Comparison of ENCODE assay signal across 8 cellular contexts in the genomic region with DNA sequence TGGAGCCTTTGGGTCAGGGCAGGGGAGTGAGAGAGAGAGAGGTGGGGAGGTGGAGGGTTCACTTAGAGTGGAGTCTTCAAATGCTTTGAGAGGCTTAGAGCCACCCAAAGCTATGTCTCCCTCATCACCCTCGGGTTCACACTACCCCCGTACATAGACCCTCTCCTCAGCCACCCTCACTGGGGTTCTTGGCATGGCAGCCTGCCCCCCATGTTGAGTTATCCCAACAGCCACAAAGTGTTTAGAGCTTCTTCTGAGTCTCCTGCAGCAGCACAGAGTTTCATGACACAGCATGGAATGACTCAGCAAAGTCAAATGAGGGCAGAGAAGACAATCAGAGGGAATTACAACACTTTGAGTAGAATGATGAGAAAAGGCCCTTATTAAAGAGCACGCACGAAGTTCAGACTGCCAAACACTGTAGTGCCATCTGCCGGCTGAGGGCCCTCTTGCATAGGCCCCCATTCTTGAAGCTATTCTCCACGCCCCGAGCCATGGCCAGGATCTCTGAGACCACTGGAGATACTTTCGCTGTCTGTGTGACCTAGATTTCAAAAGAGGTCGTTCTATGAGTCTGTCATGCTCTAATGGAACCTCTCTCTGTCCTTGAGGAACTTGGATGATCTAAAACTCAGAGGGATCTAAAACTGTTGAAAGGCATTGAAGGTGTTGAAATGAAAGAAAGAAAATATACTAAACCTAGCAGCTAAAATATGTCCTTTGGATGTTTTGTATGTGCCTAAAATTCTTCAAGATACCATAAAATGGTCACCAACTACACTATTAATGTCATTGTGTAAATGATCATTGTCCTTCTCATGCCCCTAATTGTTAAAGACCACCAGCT.
A peak's percentile ranks its signal among the peaks of the same experiment; 100 is the strongest.
DNase-seq lines count a peak whose midpoint lies in the region; ATAC-seq and TF ChIP-seq lines count a peak whose summit lies in the region.

No MANE protein-coding gene starts in this region.

- peak; percentile 91 for ATAC-seq in body of pancreas

- H3K4me1 ChIP-seq in body of pancreas: no peaks in the 10 kb centered on the region

- H3K27ac ChIP-seq in body of pancreas: no peak overlapping the region

- DNase-seq in ELR (ENCODE audit: low read depth) (peak; percentile 91), HFF-Myc (ENCODE audit: extremely low read depth, low read depth) (peak; percentile 82), NCI-H146 (lab: John Stamatoyannopoulos, UW) (peak; percentile 56), T-helper 2 cell (peak in 3 of 5 experiments; percentile 8 to 67 (median 22)), body of pancreas (peak; percentile 53 to 73 (median 64)), iPS-NIHi11 (ENCODE audit: low spot score) (peak; percentile 65), smooth muscle cell of the brain vasculature (ENCODE audit: low read depth, low spot score) (peak; percentile 57), OCI-M2 (lab: John Stamatoyannopoulos, UW; ENCODE audit: unreplicated experiment) (no peak)

- H3K4me3 ChIP-seq in HFF-Myc (replicated peaks; ENCODE audit: low read depth, low read length) (no peak overlapping the region), body of pancreas (no peak overlapping the region)

- intact Hi-C loops in body of pancreas (cut with DNase I): no loop called here

- 50 to 70% methylated on average over 9 of the region's 9 CpGs for WGBS in body of pancreas, 2 donors

- no peaks in the 10 kb centered on the region for H3K9me3 ChIP-seq in body of pancreas

- TF ChIP-seq CTCF in HFF-Myc (IDR thresholded peaks at IDR 0.05; ENCODE audit: low read depth, low read length, missing control alignments) (peak; percentile 92), body of pancreas (IDR thresholded peaks at IDR 0.05) (peak; percentile 23 to 70 (median 59))

- H3K27me3 ChIP-seq in body of pancreas: no peaks in the 10 kb centered on the region

- no peaks in the 10 kb centered on the region for H3K36me3 ChIP-seq in body of pancreas (replicated peaks in 1 of 2; ENCODE audit: insufficient read depth in 1 of 2, low read depth in 2 of 2)

- TF ChIP-seq POLR2A in body of pancreas (IDR thresholded peaks at IDR 0.05): no peak
